In genomic region chr18:79625924-79626561, GRCh38 we compare ENCODE assay signal across 1 cellular context.
TF ChIP-seq lines count a peak whose summit lies in the region.

No MANE protein-coding gene starts in this region.

TF ChIP-seq in GM12878, 131 proteins besides CTCF, POLR2A, EP300 and RAD21:
- TF ChIP-seq CBX5 (IDR thresholded peaks at IDR 0.05; ENCODE audit: low read depth) (0 out of 2 replicates have a peak, but pooled peaks have one; percentile 10), ATF2 (IDR thresholded peaks at IDR 0.05; ENCODE audit: low read length) (no peak)
